In the genomic region with DNA sequence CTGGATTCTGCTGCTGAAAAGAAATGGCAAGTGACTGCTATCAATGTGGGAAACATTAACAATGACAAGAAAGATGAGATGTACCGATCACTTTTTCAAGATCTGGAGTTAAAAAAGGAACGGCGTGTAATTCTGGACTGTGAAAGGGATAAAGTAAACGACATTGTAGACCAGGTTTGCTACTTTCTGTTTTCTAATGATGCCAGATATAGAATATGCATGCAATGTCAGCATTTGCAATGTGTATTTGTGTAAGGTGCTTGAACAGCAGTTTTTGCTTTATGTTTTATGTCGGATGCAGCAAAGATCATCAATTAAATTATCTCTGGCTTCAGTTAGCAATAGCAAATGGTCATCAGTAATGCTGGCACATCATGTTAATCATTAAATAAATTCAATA, we compare ENCODE assay signal across 33 cellular contexts.
"Had no signal": no experiment of that assay in that cellular context is flagged by ENCODE, and none has a peak within 500 bp of the region (broad histone marks: within the 10 kb centered on the region; RNA-seq: fewer than 3 reads in every experiment).

No MANE protein-coding gene starts in this region.

- H3K4me3 ChIP-seq: adrenal gland, body of pancreas, breast epithelium had no signal

- H3K4me1 ChIP-seq: adrenal gland, body of pancreas, breast epithelium had no signal

- ATAC-seq: activated CD8-positive, alpha-beta T cell treated with anti-CD3 and anti-CD28 coated beads for 36 hours; activated naive CD4-positive, alpha-beta T cell treated with anti-CD3 and anti-CD28 coated beads, Interleukin-2, amount 50 U/mL, for 72 hours; activated T-cell treated with anti-CD3 and anti-CD28 coated beads, Interleukin-2, amount 50 U/mL, for 4 hours; activated T-cell treated with anti-CD3 and anti-CD28 coated beads, Interleukin-2, amount 50 U/mL, for 72 hours; activated T-helper 17 cell treated with anti-CD3 and anti-CD28 coated beads, Interleukin-2, amount 50 U/mL, for 72 hours; body of pancreas had no signal

- H3K36me3 ChIP-seq: adrenal gland, brain microvascular endothelial cell, breast epithelium had no signal

- FAIRE-seq: astrocyte, TTC549 had no signal

- DNase-seq: activated B cell treated with CpG ODN at 0.5 μM for 24 hours; activated CD4-positive, alpha-beta memory T cell treated with anti-CD3 and anti-CD28 coated beads for 36 hours; activated CD4-positive, alpha-beta T cell treated with anti-CD3 and anti-CD28 coated beads for 4 hours; activated CD4-positive, alpha-beta T cell treated with anti-CD3 and anti-CD28 coated beads, Interleukin-2, amount 10 ng/mL, durations not matched to agents 24 days and 14 days; activated CD4-positive, alpha-beta T cell treated with anti-CD3 and anti-CD28 coated beads, Interleukin-2, amount 50 U/mL, for 1 hour; activated CD4-positive, alpha-beta T cell treated with anti-CD3 and anti-CD28 coated beads, Interleukin-2, amount 50 U/mL, for 4 hours; activated CD4-positive, CD25-positive, alpha-beta regulatory T cell treated with anti-CD3 and anti-CD28 coated beads, Interleukin-2, amount 50 U/mL, for 72 hours; activated CD8-positive, alpha-beta memory T cell treated with anti-CD3 and anti-CD28 coated beads, Interleukin-2, amount 50 U/mL, for 4 hours; activated CD8-positive, alpha-beta T cell treated with anti-CD3 and anti-CD28 coated beads for 36 hours; activated effector memory CD4-positive, alpha-beta T cell treated with anti-CD3 and anti-CD28 coated beads, Interleukin-2, amount 50 U/mL, for 16 hours; activated gamma-delta T cell treated with Interleukin-2 at 50 U/mL for 16 hours; activated naive CD4-positive, alpha-beta T cell; activated naive CD4-positive, alpha-beta T cell treated with anti-CD3 and anti-CD28 coated beads for 36 hours; activated naive CD4-positive, alpha-beta T cell treated with anti-CD3 and anti-CD28 coated beads, Interleukin-2, amount 50 U/mL, for 16 hours; activated naive CD8-positive, alpha-beta T cell treated with anti-CD3 and anti-CD28 coated beads for 36 hours; activated T-cell treated with anti-CD3 and anti-CD28 coated beads for 4 hours; activated T-cell treated with anti-CD3 and anti-CD28 coated beads, Interleukin-2, amount 50 U/mL, for 1 hour; activated T-cell treated with anti-CD3 and anti-CD28 coated beads, Interleukin-2, amount 50 U/mL, for 4 hours; activated T-cell treated with anti-CD3 and anti-CD28 coated beads, Interleukin-2, amount 50 U/mL, for 72 hours; adrenal gland; amniotic stem cell; aorta; body of pancreas; brain microvascular endothelial cell; central memory CD4-positive, alpha-beta T cell; T-helper 2 cell; T-helper 9 cell had no signal

- H3K27ac ChIP-seq: adrenal gland, body of pancreas, brain microvascular endothelial cell, breast epithelium, VCaP had no signal

- H3K27me3 ChIP-seq: adrenal gland, body of pancreas, brain microvascular endothelial cell, breast epithelium had no signal

- H3K9me3 ChIP-seq: adrenal gland, body of pancreas, breast epithelium had no signal
